In the genomic region with DNA sequence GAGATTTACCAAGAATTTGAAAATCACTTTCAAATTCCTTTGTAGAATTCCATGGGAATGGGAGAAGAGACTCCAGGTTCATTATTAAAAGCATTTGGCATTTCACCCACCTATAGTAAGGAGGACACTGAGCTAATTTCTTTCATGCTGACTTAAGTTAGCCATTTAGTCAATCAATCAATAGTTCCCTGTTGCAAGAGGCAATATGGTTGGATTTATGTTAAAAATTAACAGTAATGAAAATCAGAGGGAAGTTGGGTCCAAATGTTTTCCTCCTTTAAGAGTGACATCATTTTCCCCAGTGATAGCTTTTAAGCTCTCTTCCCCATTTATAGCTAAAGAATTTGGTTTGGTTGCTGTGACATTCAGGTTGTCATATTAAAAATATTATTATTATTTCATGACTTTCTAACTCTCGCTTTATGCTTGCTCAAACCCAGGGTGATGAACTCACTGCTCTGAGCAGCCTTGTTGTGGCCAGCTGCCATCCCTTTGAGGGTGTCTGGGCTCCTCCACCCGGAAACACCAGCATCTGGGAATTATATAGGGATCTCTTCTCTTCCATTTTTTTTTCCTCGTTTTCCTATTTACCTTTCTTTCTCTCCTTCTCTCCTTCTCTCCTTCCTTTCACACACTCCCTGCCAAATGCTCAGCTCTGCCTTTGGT, we compare ENCODE assay signal across 15 cellular contexts.
A peak's percentile ranks its signal among the peaks of the same experiment; 100 is the strongest.
DNase-seq lines count a peak whose midpoint lies in the region; ATAC-seq lines count a peak whose summit lies in the region.
"Had no signal": no experiment of that assay in that cellular context is flagged by ENCODE, and none has a peak within 500 bp of the region (broad histone marks: within the 10 kb centered on the region; RNA-seq: fewer than 3 reads in every experiment).

No MANE protein-coding gene starts in this region.

- no peak overlapping the region for H3K18ac ChIP-seq in neuronal stem cell (ENCODE audit: low read length)

- no peak overlapping the region for H3K14ac ChIP-seq in neuronal stem cell (ENCODE audit: low read length)

- no peak overlapping the region for H3K27ac ChIP-seq in neuronal stem cell (replicated peaks; ENCODE audit: low read length)
- H3K27ac ChIP-seq: A549; BLaER1 treated with 17β-estradiol and CSF1 and Interleukin-3, amounts not matched to agents 10 nM and 100 nM; C4-2B had no signal

- H3K9me3 ChIP-seq in neuronal stem cell (replicated peaks in 1 of 2; ENCODE audit: control insufficient read depth in 2 of 2, insufficient read depth in 1 of 2, low read depth in 1 of 2, low read length in 2 of 2), result peaks cover 0 to 1% of the 10 kb centered on the region in 2 donors
- H3K9me3 ChIP-seq: A549, Caco-2 had no signal

- no peak for ATAC-seq in HG02970 (IDR thresholded peaks at IDR 0.05; ENCODE audit: low FRiP score, unreplicated experiment)
- ATAC-seq: A549; CD8-positive, alpha-beta T cell had no signal

- no peak overlapping the region for H3K4me2 ChIP-seq in neuronal stem cell (ENCODE audit: insufficient read depth, low read length, poor library complexity, severe bottlenecking)
- H3K4me2 ChIP-seq: A549; BLaER1 treated with 17β-estradiol and CSF1 and Interleukin-3, amounts not matched to agents 10 nM and 100 nM had no signal

- H3K36me3 ChIP-seq in neuronal stem cell (replicated peaks in 1 of 2; ENCODE audit: control insufficient read depth in 2 of 2, insufficient read depth in 2 of 2, low read length in 2 of 2), result no peaks in the 10 kb centered on the region
- H3K36me3 ChIP-seq: BLaER1 treated with 17β-estradiol and CSF1 and Interleukin-3, amounts not matched to agents 10 nM and 100 nM had no signal

- H4K91ac ChIP-seq in neuronal stem cell (ENCODE audit: low read depth, low read length, poor library complexity), result no peak overlapping the region

- H2BK15ac ChIP-seq in neuronal stem cell (ENCODE audit: low read length), result no peak overlapping the region

- no peaks in the 10 kb centered on the region for H3K79me1 ChIP-seq in neuronal stem cell (ENCODE audit: low read depth, low read length)

- no peak overlapping the region for H3K9ac ChIP-seq in neuronal stem cell (ENCODE audit: low read depth, low read length, poor library complexity)
- H3K9ac ChIP-seq: BLaER1 treated with 17β-estradiol and CSF1 and Interleukin-3, amounts not matched to agents 10 nM and 100 nM had no signal

- peak overlapping the region; percentile 45 for H2AFZ ChIP-seq in neuronal stem cell (ENCODE audit: low read length)

- no peak overlapping the region for H2BK120ac ChIP-seq in neuronal stem cell (ENCODE audit: low read depth, low read length)

- no peak overlapping the region for H2BK5ac ChIP-seq in neuronal stem cell (ENCODE audit: low read length)

- DNase-seq in NCI-H2171 treated with DMSO at 0.1 percent for 48 hours (lab: John Stamatoyannopoulos, UW) (peak; percentile 26), NCI-H2171 (lab: John Stamatoyannopoulos, UW) (no peak), neuronal stem cell (ENCODE audit: low spot score) (no peak), NCI-H526 (lab: John Stamatoyannopoulos, UW) (no peak)
- DNase-seq: AML-193; Caco-2; Calu3; CD4-positive, alpha-beta T cell; CD8-positive, alpha-beta T cell; DMS79 treated with DMSO at 0.1 percent for 48 hours; GF-D8 had no signal

- H2BK12ac ChIP-seq in neuronal stem cell (ENCODE audit: low read length), result no peak overlapping the region

- no peak overlapping the region for H3K23ac ChIP-seq in neuronal stem cell (ENCODE audit: low read depth, low read length, poor library complexity)

- H3K4me3 ChIP-seq in neuronal stem cell (ENCODE audit: low read length in 2 of 2), result no peak overlapping the region
- H3K4me3 ChIP-seq: A549; BLaER1 treated with 17β-estradiol and CSF1 and Interleukin-3, amounts not matched to agents 10 nM and 100 nM had no signal

- WGBS in neuronal stem cell (ENCODE audit: extremely low coverage in 2 of 2, insufficient read length in 2 of 2, insufficient replicate concordance in 1 of 2), 2 donors, result 89% methylated on average over 1 of the region's 3 CpGs; no CpG with 5 or more reads in 1 of the 2 donors

- no peak overlapping the region for H3K4ac ChIP-seq in neuronal stem cell (ENCODE audit: low read length)

- no peak overlapping the region for H4K8ac ChIP-seq in neuronal stem cell (ENCODE audit: low read depth, low read length)

- no peaks in the 10 kb centered on the region for H3K4me1 ChIP-seq in neuronal stem cell (ENCODE audit: control insufficient read depth in 2 of 2, insufficient read depth in 1 of 2, low read depth in 1 of 2, low read length in 2 of 2)
- H3K4me1 ChIP-seq: A549; BLaER1 treated with 17β-estradiol and CSF1 and Interleukin-3, amounts not matched to agents 10 nM and 100 nM; Caco-2 had no signal

- no peaks in the 10 kb centered on the region for H3K27me3 ChIP-seq in neuronal stem cell (ENCODE audit: control insufficient read depth in 3 of 3, insufficient read depth in 3 of 3, low read depth in 1 of 3, low read length in 3 of 3)
- H3K27me3 ChIP-seq: BLaER1 treated with 17β-estradiol and CSF1 and Interleukin-3, amounts not matched to agents 10 nM and 100 nM had no signal

- H2AK5ac ChIP-seq in neuronal stem cell (ENCODE audit: low read depth, low read length), result no peak overlapping the region
